ENCODE assay signal across 27 cellular contexts in the genomic region with DNA sequence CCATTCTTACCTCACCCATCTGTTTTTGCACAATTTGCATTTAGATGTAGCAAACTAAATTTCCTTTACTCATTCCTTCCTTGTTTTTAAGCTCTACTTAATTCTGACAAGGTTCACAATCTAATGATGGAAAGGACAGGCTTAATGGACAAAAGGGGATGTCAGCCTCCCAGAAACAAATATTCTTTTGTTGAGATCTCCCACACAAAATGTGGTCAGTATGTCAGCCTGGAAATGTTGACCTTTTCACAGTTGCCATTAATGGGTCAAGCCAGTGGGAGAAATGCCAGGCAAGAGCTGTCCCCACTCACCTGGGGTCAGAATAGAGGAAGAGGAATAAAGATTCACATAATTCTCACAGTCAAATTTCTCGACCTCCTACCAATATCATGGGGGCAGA. TPM values are rescaled to one million over a fixed set of nuclear protein-coding genes. Genes with fewer than 3 reads are reported as not detected.
"Had no signal": no experiment of that assay in that cellular context is flagged by ENCODE, and none has a peak within 500 bp of the region (broad histone marks: within the 10 kb centered on the region; RNA-seq: fewer than 3 reads in every experiment).

No MANE protein-coding gene starts in this region.

- H3K27ac ChIP-seq: coronary artery, foreskin keratinocyte, neural progenitor cell, parathyroid adenoma, prostate gland, right atrium auricular region, sigmoid colon, upper lobe of right lung, uterus had no signal

- H3K36me3 Mint-ChIP-seq: immature natural killer cell; memory B cell; natural killer cell treated with Interleukin-12 subunit alpha and Interleukin-12 subunit beta and Interleukin-15 and Interleukin-18, amount 100 ng/mL, for 72 hours; stimulated activated memory B cell treated with anti-CD40 and anti-IgM and Interleukin-4, amounts not matched to agents 10 μg/mL and 1 μg/mL and 100 μg/mL, for 72 hours had no signal

- H3K36me3 ChIP-seq: neural progenitor cell, prostate gland, right atrium auricular region, sigmoid colon, upper lobe of right lung, uterus had no signal

- ATAC-seq: foreskin keratinocyte; left lobe of liver; mucosa of descending colon; natural killer cell treated with Interleukin-12 subunit alpha and Interleukin-12 subunit beta and Interleukin-15 and Interleukin-18, amount 100 ng/mL, for 72 hours; stimulated activated memory B cell treated with anti-CD40 and anti-IgM and Interleukin-4, amounts not matched to agents 10 μg/mL and 1 μg/mL and 100 μg/mL, for 72 hours; stimulated activated naive CD8-positive, alpha-beta T cell treated with anti-CD3 and anti-CD28 coated beads, Interleukin-15, Interleukin-2, amounts not matched to agents 100 U/mL and 50 U/mL, for 24 hours; upper lobe of right lung had no signal

- H3K27me3 ChIP-seq: esophagus muscularis mucosa, foreskin keratinocyte, neural progenitor cell, right atrium auricular region, sigmoid colon, tibial nerve, upper lobe of right lung, uterus had no signal

- H3K4me1 Mint-ChIP-seq: immature natural killer cell; naive B cell; neural progenitor cell; stimulated activated memory B cell treated with anti-CD40 and anti-IgM and Interleukin-4, amounts not matched to agents 10 μg/mL and 1 μg/mL and 100 μg/mL, for 72 hours had no signal

- DNase-seq: dermis blood vessel endothelial cell; effector memory CD4-positive, alpha-beta T cell; foreskin keratinocyte; glutamatergic neuron; hypothalamus; immature natural killer cell; mucosa of descending colon; naive B cell; sigmoid colon; stimulated activated CD4-positive, alpha-beta T cell treated with anti-CD3 and anti-CD28 coated beads, Interleukin-4, amount 100 ng/mL, for 4 hours; stimulated activated naive CD8-positive, alpha-beta T cell treated with anti-CD3 and anti-CD28 coated beads, Interleukin-15, Interleukin-2, amounts not matched to agents 100 U/mL and 50 U/mL, for 24 hours; substantia nigra; upper lobe of right lung; uterus had no signal

- H3K4me3 ChIP-seq: coronary artery, esophagus muscularis mucosa, lung, mucosa of descending colon, neural progenitor cell, prostate gland, right atrium auricular region, sigmoid colon, thoracic aorta, tibial nerve, upper lobe of right lung, uterus had no signal

- H3K27ac Mint-ChIP-seq: immature natural killer cell; memory B cell; naive B cell; natural killer cell treated with Interleukin-12 subunit alpha and Interleukin-12 subunit beta and Interleukin-15 and Interleukin-18, amount 100 ng/mL, for 72 hours; neural progenitor cell; stimulated activated memory B cell treated with anti-CD40 and anti-IgM and Interleukin-4, amounts not matched to agents 10 μg/mL and 1 μg/mL and 100 μg/mL, for 72 hours had no signal

- H3K9me3 ChIP-seq: esophagus muscularis mucosa, mucosa of descending colon, prostate gland, right atrium auricular region, sigmoid colon, thoracic aorta, tibial nerve, upper lobe of right lung, uterus had no signal

- H3K9me3 Mint-ChIP-seq: memory B cell; natural killer cell treated with Interleukin-12 subunit alpha and Interleukin-12 subunit beta and Interleukin-15 and Interleukin-18, amount 100 ng/mL, for 72 hours; stimulated activated memory B cell treated with anti-CD40 and anti-IgM and Interleukin-4, amounts not matched to agents 10 μg/mL and 1 μg/mL and 100 μg/mL, for 72 hours had no signal

- H2AFZ ChIP-seq: neural progenitor cell, parathyroid adenoma had no signal

- H3K4me3 Mint-ChIP-seq: immature natural killer cell; memory B cell; naive B cell; natural killer cell treated with Interleukin-12 subunit alpha and Interleukin-12 subunit beta and Interleukin-15 and Interleukin-18, amount 100 ng/mL, for 72 hours; neural progenitor cell; stimulated activated memory B cell treated with anti-CD40 and anti-IgM and Interleukin-4, amounts not matched to agents 10 μg/mL and 1 μg/mL and 100 μg/mL, for 72 hours had no signal

- H3K4me1 ChIP-seq: uterus had no signal

- H3K4me2 ChIP-seq: neural progenitor cell had no signal

- H3K9ac ChIP-seq: neural progenitor cell, parathyroid adenoma had no signal

RNA-seq across cellular contexts. Expression of gene WWTR1, which starts 27.0 kb away (rescaled TPM):
- polyA plus RNA-seq: immature natural killer cell had no signal
